In genomic region chr7:107856806-107857540, GRCh38 we compare ENCODE assay signal across 1 cellular context.
TF ChIP-seq lines count a peak whose summit lies in the region.

No MANE protein-coding gene starts in this region.

TF ChIP-seq in HepG2, 621 proteins besides CTCF, POLR2A, EP300 and RAD21 (continued from another document and continues in another):
- no peak for TF ChIP-seq THAP9 (CRISPR knock-in tag; IDR thresholded peaks at IDR 0.05; ENCODE audit: borderline replicate concordance)
- TF ChIP-seq NR0B2 (CRISPR knock-in tag; IDR thresholded peaks at IDR 0.05) = no peak
- peak; percentile 69; the same call in 1 of the 3 replicates for TF ChIP-seq MXI1 (IDR thresholded peaks at IDR 0.05; ENCODE audit: borderline replicate concordance, low read depth, low read length)
- no peak for TF ChIP-seq ZNF335 (CRISPR knock-in tag; IDR thresholded peaks at IDR 0.05)
- TF ChIP-seq ZNF792 (CRISPR knock-in tag; IDR thresholded peaks at IDR 0.05) = no peak; the same call in 1 of the 2 replicates
- TF ChIP-seq PAF1 (CRISPR knock-in tag; IDR thresholded peaks at IDR 0.05) = no peak
- peak; percentile 44 for TF ChIP-seq ZFP91 (CRISPR knock-in tag; IDR thresholded peaks at IDR 0.05; ENCODE audit: borderline replicate concordance)
- no peak for TF ChIP-seq MAF1 (CRISPR knock-in tag; IDR thresholded peaks at IDR 0.05; ENCODE audit: borderline replicate concordance)
- TF ChIP-seq PLSCR1 (CRISPR knock-in tag; IDR thresholded peaks at IDR 0.05; ENCODE audit: borderline replicate concordance) = no peak
- TF ChIP-seq ZC3H13 (CRISPR knock-in tag; IDR thresholded peaks at IDR 0.05) = no peak
- no peak for TF ChIP-seq AKNA (CRISPR knock-in tag; IDR thresholded peaks at IDR 0.05; ENCODE audit: borderline replicate concordance)
- TF ChIP-seq SMC3 (IDR thresholded peaks at IDR 0.05; ENCODE audit: low read length) = no peak
- TF ChIP-seq HNF1B (CRISPR knock-in tag; IDR thresholded peaks at IDR 0.05) = peak; percentile 70; the same call in 1 of the 2 replicates
- TF ChIP-seq EEA1 (CRISPR knock-in tag; IDR thresholded peaks at IDR 0.05; ENCODE audit: borderline replicate concordance) = no peak
- peak; percentile 34; the same call in 1 of the 2 replicates for TF ChIP-seq ZNF816 (CRISPR knock-in tag; IDR thresholded peaks at IDR 0.05; ENCODE audit: borderline replicate concordance)
- peak; percentile 47; the same call in 1 of the 2 replicates for TF ChIP-seq SOX5 (CRISPR knock-in tag; IDR thresholded peaks at IDR 0.05; ENCODE audit: borderline replicate concordance)
- no peak for TF ChIP-seq ETS1 (CRISPR knock-in tag; IDR thresholded peaks at IDR 0.05)
- no peak; the same call in 1 of the 2 replicates for TF ChIP-seq THRA (CRISPR knock-in tag; IDR thresholded peaks at IDR 0.05; ENCODE audit: borderline replicate concordance)
- no peak for TF ChIP-seq ZSCAN30 (CRISPR knock-in tag; IDR thresholded peaks at IDR 0.05)
- TF ChIP-seq CCDC6 (CRISPR knock-in tag; IDR thresholded peaks at IDR 0.05) = no peak
- no peak for TF ChIP-seq MTF2 (CRISPR knock-in tag; IDR thresholded peaks at IDR 0.05; ENCODE audit: borderline replicate concordance)
- TF ChIP-seq ZNF530 (CRISPR knock-in tag; IDR thresholded peaks at IDR 0.05; ENCODE audit: low read depth) = no peak
- TF ChIP-seq CHD2 (IDR thresholded peaks at IDR 0.05; ENCODE audit: low read depth, low read length) = no peak
- peak; percentile 24 for TF ChIP-seq YY1 (IDR thresholded peaks at IDR 0.05; ENCODE audit: insufficient read depth, insufficient replicate concordance, low read depth, low read length)
- no peak for TF ChIP-seq ZNF260 (CRISPR knock-in tag; IDR thresholded peaks at IDR 0.05; ENCODE audit: borderline replicate concordance, low read depth)
- 0 out of 2 replicates have a peak, but pooled peaks have one; percentile 29 for TF ChIP-seq ATF2 (CRISPR knock-in tag; IDR thresholded peaks at IDR 0.05)
- TF ChIP-seq ZNF607 (CRISPR knock-in tag; IDR thresholded peaks at IDR 0.05; ENCODE audit: borderline replicate concordance) = no peak
- peak; percentile 53; the same call in 1 of the 2 replicates for TF ChIP-seq ETV5 (CRISPR knock-in tag; IDR thresholded peaks at IDR 0.05; ENCODE audit: borderline replicate concordance)
- TF ChIP-seq KLF6 (CRISPR knock-in tag; IDR thresholded peaks at IDR 0.05) = no peak
- TF ChIP-seq STAG1 (CRISPR knock-in tag; IDR thresholded peaks at IDR 0.05) = peak; percentile 8; the same call in 1 of the 2 replicates
- TF ChIP-seq ZNF354B (CRISPR knock-in tag; IDR thresholded peaks at IDR 0.05) = no peak
- TF ChIP-seq NCOA1 (CRISPR knock-in tag; IDR thresholded peaks at IDR 0.05) = no peak
- TF ChIP-seq SNAI1 (CRISPR knock-in tag; IDR thresholded peaks at IDR 0.05; ENCODE audit: borderline replicate concordance) = no peak
- TF ChIP-seq SKI (IDR thresholded peaks at IDR 0.05; ENCODE audit: partially characterized antibody) = no peak
- no peak for TF ChIP-seq RAD51 (IDR thresholded peaks at IDR 0.05; ENCODE audit: borderline replicate concordance)
- no peak for TF ChIP-seq CAMTA2 (CRISPR knock-in tag; IDR thresholded peaks at IDR 0.05; ENCODE audit: borderline replicate concordance)
- TF ChIP-seq ZNF136 (CRISPR knock-in tag; IDR thresholded peaks at IDR 0.05; ENCODE audit: low read depth) = no peak; the same call in 1 of the 2 replicates
- no peak for TF ChIP-seq RBM22 (optimal IDR thresholded peaks at IDR 0.05; ENCODE audit: low read length)
- no peak for TF ChIP-seq SP2 (CRISPR knock-in tag; IDR thresholded peaks at IDR 0.05)
- no peak for TF ChIP-seq HIC2 (CRISPR knock-in tag; IDR thresholded peaks at IDR 0.05; ENCODE audit: low read depth)
- no peak for TF ChIP-seq ZFP82 (CRISPR knock-in tag; IDR thresholded peaks at IDR 0.05; ENCODE audit: borderline replicate concordance)
- TF ChIP-seq JARID2 (CRISPR knock-in tag; IDR thresholded peaks at IDR 0.05; ENCODE audit: insufficient replicate concordance) = no peak
